ENCODE assay signal across 10 cellular contexts in the genomic region with DNA sequence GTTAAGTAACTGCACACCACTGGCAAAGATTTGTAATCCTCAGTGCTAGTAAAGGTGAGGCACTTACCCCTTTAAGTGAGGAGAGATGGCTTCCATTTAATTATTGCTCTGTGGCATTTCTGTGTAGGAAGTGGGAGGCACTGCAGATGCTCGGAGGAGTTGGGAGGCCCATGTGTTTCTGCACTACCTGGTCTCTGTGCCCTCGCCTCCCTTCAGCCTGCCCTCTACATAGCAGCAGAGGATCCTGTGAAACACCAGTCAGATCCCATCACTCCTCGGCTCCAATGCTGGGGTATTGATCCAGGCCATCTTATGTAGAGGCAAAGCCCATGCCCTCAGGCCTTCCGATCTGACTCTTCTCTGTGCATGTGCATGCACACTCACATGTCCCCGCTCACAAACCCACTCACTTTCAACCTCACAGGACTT.
DNase-seq lines count a peak whose midpoint lies in the region; ATAC-seq, FAIRE-seq and TF ChIP-seq lines count a peak whose summit lies in the region.
"Had no signal": no experiment of that assay in that cellular context is flagged by ENCODE, and none has a peak within 500 bp of the region (broad histone marks: within the 10 kb centered on the region; RNA-seq: fewer than 3 reads in every experiment).

No MANE protein-coding gene starts in this region.

- intact Hi-C loops in K562 (cut with micrococcal nuclease), result no loop called here

- TF ChIP-seq POLR2A in K562 (conservative IDR thresholded peaks at IDR 0.05), result no peak

- 78% methylated on average over 5 of the region's 5 CpGs for WGBS in K562 (ENCODE audit: insufficient coverage, low coverage, missing lambda C conversion rate)

- POLR2A ChIA-PET in K562 (lab: Yijun Ruan, JAX), result no interaction called here

- TF ChIP-seq CTCF in K562 (IDR thresholded peaks at IDR 0.05 in 2 of 3, conservative IDR thresholded peaks at IDR 0.05 in 1 of 3; ENCODE audit: insufficient read depth in 2 of 3, low read depth in 1 of 3, low read length in 3 of 3), result no peak

- no peaks in the 10 kb centered on the region for H3K9me3 ChIP-seq in K562 (replicated peaks; ENCODE audit: control insufficient read depth, insufficient read depth, low read depth, low read length)

- peaks cover 8% of the 10 kb centered on the region; the same call in 1 of the 3 replicates for H3K79me2 ChIP-seq in K562 (ENCODE audit: control insufficient read depth, insufficient read depth, low read length)

- H3K9me1 ChIP-seq in K562 (ENCODE audit: control insufficient read depth, insufficient read depth, low read length), result no peaks in the 10 kb centered on the region

- DNase-seq in activated CD4-positive, CD25-positive, alpha-beta regulatory T cell treated with anti-CD3 and anti-CD28 coated beads, Interleukin-2, amount 50 U/mL, for 72 hours, result no peak
- DNase-seq in NOMO-1 treated with DMSO at 0.1 percent for 48 hours (lab: John Stamatoyannopoulos, UW; ENCODE audit: unreplicated experiment), result peak; percentile 37
- DNase-seq in K562 (ENCODE audit: extremely low read depth in 1 of 4, low spot score in 3 of 4), result no peak
- peak; percentile 37 for DNase-seq in stimulated activated CD8-positive, alpha-beta memory T cell treated with anti-CD3 and anti-CD28 coated beads, Interleukin-4, amount 100 ng/mL, for 48 hours
- DNase-seq in globus pallidus (ENCODE audit: low spot score), result no peak
- DNase-seq: NK-92 treated with Interleukin-12 subunit alpha and Interleukin-12 subunit beta, amount 100 ng/mL, for 24 hours had no signal

- TF ChIP-seq EP300 in K562 (IDR thresholded peaks at IDR 0.05; ENCODE audit: low read length), result no peak

- no peak overlapping the region for H3K9ac ChIP-seq in K562 (ENCODE audit: insufficient read depth in 1 of 2, low read depth in 2 of 2, low read length in 2 of 2)

- H3K4me1 ChIP-seq in K562 (replicated peaks in 1 of 2; ENCODE audit: control insufficient read depth in 2 of 2, insufficient read depth in 2 of 2, low read length in 2 of 2), result peaks cover 4 to 33% of the 10 kb centered on the region in 2 experiments; a peak in 4 of 5 replicates

- H3K27me3 ChIP-seq in K562 (ENCODE audit: control insufficient read depth in 2 of 2, insufficient read depth in 2 of 2, low read length in 2 of 2), result no peaks in the 10 kb centered on the region

- no peak for TF ChIP-seq RAD21 in K562 (CRISPR knock-in tag; conservative IDR thresholded peaks at IDR 0.05 in 1 of 2, IDR thresholded peaks at IDR 0.05 in 1 of 2)

- BruUV-seq in K562 (replicated peaks; lab: Mats Ljungman, UMichigan), result no TSS peak

- H3K4me3 ChIP-seq in K562, result no peak overlapping the region

- CTCF ChIA-PET in K562 (lab: Yijun Ruan, JAX; ENCODE audit: low intra/inter-chr PET ratio), result no interaction called here

- H3K27ac ChIP-seq in K562 (ENCODE audit: extremely low read depth, low read depth, low read length), result peak overlapping the region; percentile 74; the same call in 1 of the 3 replicates

- peak; percentile 70 to 73 for ATAC-seq in activated CD4-positive, CD25-positive, alpha-beta regulatory T cell treated with anti-CD3 and anti-CD28 coated beads, Interleukin-2, amount 50 U/mL, for 24 hours
- ATAC-seq in K562 (peak; percentile 13; the same call in 2 of the 3 replicates), GM18870 (IDR thresholded peaks at IDR 0.05; ENCODE audit: unreplicated experiment) (no peak), HG03439 (IDR thresholded peaks at IDR 0.05; ENCODE audit: unreplicated experiment) (no peak)
- ATAC-seq: HCT116 had no signal

- 0 out of 2 replicates have a peak overlapping the region, but pooled peaks have one; percentile 15 for H2AFZ ChIP-seq in K562 (ENCODE audit: low read depth, low read length)

- H3K4me2 ChIP-seq in K562 (ENCODE audit: insufficient read depth, low read length), result peak overlapping the region; percentile 75; the same call in 1 of the 2 replicates

- H3K36me3 ChIP-seq in K562 (ENCODE audit: control insufficient read depth, insufficient read depth, low read length), result no peaks in the 10 kb centered on the region

- no peak for FAIRE-seq in K562 (lab: Jason Lieb, UNC)

- in situ Hi-C loops in K562 (cut with MboI), result no loop called here

- H4K20me1 ChIP-seq in K562 (replicated peaks; ENCODE audit: control insufficient read depth, insufficient read depth, low read length), result no peaks in the 10 kb centered on the region

TF ChIP-seq in K562, 482 proteins besides CTCF, POLR2A, EP300 and RAD21:
- TF ChIP-seq MYBL2 (IDR thresholded peaks at IDR 0.05; ENCODE audit: low read depth) (no peak), MYBL2 (CRISPR knock-in tag; IDR thresholded peaks at IDR 0.05; ENCODE audit: borderline replicate concordance) (no peak), SP1 (CRISPR knock-in tag; IDR thresholded peaks at IDR 0.05) (no peak), MAFF (IDR thresholded peaks at IDR 0.05; ENCODE audit: low read length) (no peak), HMG20B (CRISPR knock-in tag; IDR thresholded peaks at IDR 0.05) (no peak), POLR3A (IDR thresholded peaks at IDR 0.05; ENCODE audit: borderline replicate concordance, extremely low read depth, insufficient read depth, insufficient read length) (no peak), ZNF12 (CRISPR knock-in tag; IDR thresholded peaks at IDR 0.05) (no peak), ETV1 (tag; conservative IDR thresholded peaks at IDR 0.05; ENCODE audit: low read depth) (no peak)
- TF ChIP-seq, protein P1, sequence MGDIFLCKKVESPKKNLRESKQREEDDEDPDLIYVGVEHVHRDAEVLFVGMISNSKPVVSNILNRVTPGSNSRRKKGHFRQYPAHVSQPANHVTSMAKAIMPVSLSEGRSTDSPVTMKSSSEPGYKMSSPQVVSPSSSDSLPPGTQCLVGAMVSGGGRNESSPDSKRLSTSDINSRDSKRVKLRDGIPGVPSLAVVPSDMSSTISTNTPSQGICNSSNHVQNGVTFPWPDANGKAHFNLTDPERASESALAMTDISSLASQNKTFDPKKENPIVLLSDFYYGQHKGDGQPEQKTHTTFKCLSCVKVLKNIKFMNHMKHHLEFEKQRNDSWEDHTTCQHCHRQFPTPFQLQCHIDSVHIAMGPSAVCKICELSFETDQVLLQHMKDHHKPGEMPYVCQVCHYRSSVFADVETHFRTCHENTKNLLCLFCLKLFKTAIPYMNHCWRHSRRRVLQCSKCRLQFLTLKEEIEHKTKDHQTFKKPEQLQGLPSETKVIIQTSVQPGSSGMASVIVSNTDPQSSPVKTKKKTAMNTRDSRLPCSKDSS (IDR thresholded peaks at IDR 0.05; ENCODE audit: low read depth, partially characterized antibody), result no peak
TF ChIP-seq in K562: peak in this region for 0.

Comparison
In these comparisons a context has a peak if more than half of its experiments do, and no peak if none do; other contexts are left out.
1. ATAC-seq: peak in activated CD4-positive, CD25-positive, alpha-beta regulatory T cell treated with anti-CD3 and anti-CD28 coated beads, Interleukin-2, amount 50 U/mL, for 24 hours (2 of 2) and K562 (single experiment); none in GM18870 (single experiment) and HG03439 (single experiment).
2. DNase-seq: peak in NOMO-1 treated with DMSO at 0.1 percent for 48 hours (single experiment) and stimulated activated CD8-positive, alpha-beta memory T cell treated with anti-CD3 and anti-CD28 coated beads, Interleukin-4, amount 100 ng/mL, for 48 hours (single experiment); none in activated CD4-positive, CD25-positive, alpha-beta regulatory T cell treated with anti-CD3 and anti-CD28 coated beads, Interleukin-2, amount 50 U/mL, for 72 hours (single experiment), K562 (0 of 4) and globus pallidus (single experiment).